In the genomic region with DNA sequence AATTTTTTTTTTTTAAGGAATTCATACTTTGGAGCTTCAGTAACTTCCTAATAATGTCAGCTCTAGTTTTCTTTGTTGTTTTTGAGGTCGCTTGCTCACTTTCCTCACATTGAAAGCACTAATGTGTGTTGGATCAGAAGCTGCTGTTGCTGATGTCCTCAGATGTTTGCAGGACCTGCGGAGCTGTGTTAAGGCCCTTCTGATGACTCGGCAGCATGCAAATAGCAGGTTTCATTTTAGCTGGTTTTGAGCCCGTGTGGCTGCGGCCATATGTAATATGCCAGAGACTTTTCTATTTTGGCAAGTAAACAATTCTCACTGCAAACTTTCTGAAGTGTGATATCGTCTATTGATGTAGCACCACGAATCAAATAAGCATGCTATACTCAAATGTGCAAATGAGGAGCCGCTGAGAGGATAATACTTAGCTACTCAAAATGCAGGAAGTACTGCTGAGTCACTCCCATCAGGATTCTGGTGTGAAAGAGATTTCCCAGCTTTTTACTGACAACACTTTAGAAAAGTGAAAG, we compare ENCODE assay signal across 8 cellular contexts.
A peak's percentile ranks its signal among the peaks of the same experiment; 100 is the strongest.
DNase-seq lines count a peak whose midpoint lies in the region; ATAC-seq and TF ChIP-seq lines count a peak whose summit lies in the region.

No MANE protein-coding gene starts in this region.

- H3K9me3 ChIP-seq in heart left ventricle (no peaks in the 10 kb centered on the region), gastrocnemius medialis (no peaks in the 10 kb centered on the region)

- TF ChIP-seq CTCF in heart left ventricle (IDR thresholded peaks at IDR 0.05) (no peak), gastrocnemius medialis (IDR thresholded peaks at IDR 0.05 in 4 of 5, conservative IDR thresholded peaks at IDR 0.05 in 1 of 5) (no peak)

- DNase-seq in RPMI8226 (peak; percentile 61), heart left ventricle (no peak), gastrocnemius medialis (no peak), T1000 (lab: John Stamatoyannopoulos, UW) (no peak), NCI-H1105 treated with DMSO at 0.1 percent for 48 hours (lab: John Stamatoyannopoulos, UW) (no peak)
- no peak for DNase-seq in stimulated activated CD8-positive, alpha-beta memory T cell treated with anti-CD3 and anti-CD28 coated beads, Interleukin-4, amount 100 ng/mL, for 48 hours

- H3K4me1 ChIP-seq in heart left ventricle (peaks cover 0 to 25% (median 16%) of the 10 kb centered on the region in 12 donors), gastrocnemius medialis (peaks cover 7 to 13% of the 10 kb centered on the region in 2 donors)

- TF ChIP-seq POLR2A in GM18505 (IDR thresholded peaks at IDR 0.05; ENCODE audit: borderline replicate concordance, extremely low read depth, insufficient read depth, insufficient read length) (no peak), heart left ventricle (IDR thresholded peaks at IDR 0.05) (no peak), gastrocnemius medialis (IDR thresholded peaks at IDR 0.05) (no peak)

- H3K36me3 ChIP-seq in heart left ventricle: peaks cover 2 to 93% (median 76%) of the 10 kb centered on the region in 9 donors
- peaks cover 0 to 49% of the 10 kb centered on the region in 2 donors for H3K36me3 ChIP-seq in gastrocnemius medialis

- H3K4me3 ChIP-seq in heart left ventricle: peak overlapping the region in 7 of 12 donors; percentile 3 to 30 (median 20)
- peak overlapping the region in 3 of 4 donors; percentile 6 to 23 (median 15) for H3K4me3 ChIP-seq in gastrocnemius medialis

- H3K27ac ChIP-seq in heart left ventricle (peak overlapping the region; percentile 15 to 64 (median 47)), gastrocnemius medialis (peak overlapping the region; percentile 9 to 31 (median 26))

- WGBS in heart left ventricle, 4 donors: 30 to 40% (median 35%) methylated on average over 8 of the region's 8 CpGs

- in situ Hi-C loops in gastrocnemius medialis (cut with MboI; ENCODE audit: low sequenced_read_pairs in 4 of 4): no loop called here

- intact Hi-C loops in heart left ventricle (cut with DNase I) (no loop called here), gastrocnemius medialis (cut with DNase I; ENCODE audit: low total_unique reads) (no loop called here)

- H3K27me3 ChIP-seq in heart left ventricle (no peaks in the 10 kb centered on the region), gastrocnemius medialis (no peaks in the 10 kb centered on the region)

- ATAC-seq in GM18505 (IDR thresholded peaks at IDR 0.05; ENCODE audit: unreplicated experiment): peak; percentile 85
- peak; percentile 88 for ATAC-seq in HG02840 (IDR thresholded peaks at IDR 0.05; ENCODE audit: low FRiP score, unreplicated experiment)
- peak in 3 of 4 donors; percentile 38 to 69 (median 69) for ATAC-seq in heart left ventricle
- ATAC-seq in gastrocnemius medialis: peak in 1 of 2 donors; percentile 49
